ENCODE assay signal across 18 cellular contexts in the genomic region with DNA sequence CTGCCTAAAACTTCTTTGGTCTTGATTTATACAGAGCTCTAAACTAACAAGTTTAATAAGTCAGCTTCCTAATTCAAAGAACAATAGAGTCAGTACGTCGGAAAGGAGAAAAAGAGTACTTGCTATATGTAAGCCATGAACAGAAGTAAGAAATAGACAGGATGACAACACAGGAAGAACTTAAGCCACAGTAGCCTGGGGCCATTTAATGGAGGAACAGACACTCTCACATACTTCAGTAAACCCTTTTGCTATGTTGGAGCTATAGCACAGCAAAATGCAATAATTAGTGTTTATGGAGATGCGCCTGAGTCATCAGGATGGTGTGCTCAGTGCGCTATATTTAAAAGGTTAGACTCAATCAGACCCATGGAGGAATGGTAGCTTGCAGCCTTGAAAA.
A peak's percentile ranks its signal among the peaks of the same experiment; 100 is the strongest.
DNase-seq lines count a peak whose midpoint lies in the region; ATAC-seq and TF ChIP-seq lines count a peak whose summit lies in the region.
"Had no signal": no experiment of that assay in that cellular context is flagged by ENCODE, and none has a peak within 500 bp of the region (broad histone marks: within the 10 kb centered on the region; RNA-seq: fewer than 3 reads in every experiment).

No MANE protein-coding gene starts in this region.

- TF ChIP-seq RAD21 in HCT116 (IDR thresholded peaks at IDR 0.05; ENCODE audit: low read depth): no peak

- no peaks in the 10 kb centered on the region for H3K27me3 ChIP-seq in A673 (replicated peaks; ENCODE audit: insufficient read depth, low read depth, low read length, poor library complexity)
- H3K27me3 ChIP-seq in HCT116 (ENCODE audit: insufficient read depth, low read length): no peaks in the 10 kb centered on the region
- no peaks in the 10 kb centered on the region for H3K27me3 ChIP-seq in RWPE2 (ENCODE audit: insufficient read depth, poor library complexity, severe bottlenecking)
- H3K27me3 ChIP-seq: brain microvascular endothelial cell, left lung had no signal

- RAD21 ChIA-PET in HCT116 (lab: Charles Lee; ENCODE audit: low non-redundant PET in 1 of 2, low total read pairs in 2 of 2, uncharacterized antibody in 2 of 2, unreplicated experiment in 2 of 2): no interaction called here

- no TSS peak for BruUV-seq in A673 (replicated peaks; lab: Mats Ljungman, UMichigan)
- no TSS peak for BruUV-seq in HCT116 (replicated peaks; lab: Mats Ljungman, UMichigan)

- DNase-seq in A673 (ENCODE audit: low spot score): peak; percentile 58
- no peak for DNase-seq in HCT116 (ENCODE audit: low read depth, low spot score)
- no peak for DNase-seq in RWPE2 (ENCODE audit: low spot score)
- DNase-seq in foreskin melanocyte: peak; percentile 97
- DNase-seq in stimulated activated CD4-positive, alpha-beta T cell treated with anti-CD3 and anti-CD28 coated beads, Interleukin-15, amount 100 ng/mL, for 24 hours: no peak
- no peak for DNase-seq in NCI-H1092 (lab: John Stamatoyannopoulos, UW)
- DNase-seq in GM20000 (ENCODE audit: low spot score): no peak
- DNase-seq: activated CD4-positive, alpha-beta T cell treated with anti-CD3 and anti-CD28 coated beads for 48 hours; brain microvascular endothelial cell; CD8-positive, alpha-beta T cell; DMS79 treated with DMSO at 0.1 percent for 48 hours; left lung; NCI-H82; occipital lobe; right cardiac atrium had no signal

- no peak for TF ChIP-seq POLR2A in HCT116 (IDR thresholded peaks at IDR 0.05; ENCODE audit: borderline replicate concordance, extremely low read depth, insufficient read depth, insufficient read length)

- POLR2A ChIA-PET in A673 (lab: Charles Lee; ENCODE audit: low non-redundant PET): interaction anchor here (0.6 kb wide), 1 partner anchor 12 kb away, joined by 3 read pairs; no protein-coding TSS in a partner anchor
- POLR2A ChIA-PET in HCT116 (lab: Charles Lee): interaction anchor here (0.6 kb wide), 1 partner anchor 10 kb away, joined by 3 read pairs; no protein-coding TSS in a partner anchor

- intact Hi-C loops in A673 (cut with micrococcal nuclease; ENCODE audit: unreplicated experiment) (no loop called here), HCT116 (cut with micrococcal nuclease) (no loop called here)

- no peak overlapping the region for H2AFZ ChIP-seq in HCT116 (ENCODE audit: low read depth, low read length, poor library complexity, severe bottlenecking)

- peaks cover 5% of the 10 kb centered on the region; the same call in 1 of the 2 replicates for H4K20me1 ChIP-seq in HCT116 (ENCODE audit: insufficient read depth)

- peaks cover 76% of the 10 kb centered on the region for H3K79me2 ChIP-seq in HCT116 (ENCODE audit: insufficient read depth, low read length)

- H3K36me3 ChIP-seq in A673 (ENCODE audit: insufficient read depth, low read length, poor library complexity, severe bottlenecking): no peaks in the 10 kb centered on the region
- no peaks in the 10 kb centered on the region for H3K36me3 ChIP-seq in HCT116 (ENCODE audit: control insufficient read depth in 1 of 2, insufficient read depth in 2 of 2, low read length in 2 of 2)
- H3K36me3 ChIP-seq in RWPE2 (ENCODE audit: low read depth): no peaks in the 10 kb centered on the region
- H3K36me3 ChIP-seq: brain microvascular endothelial cell, left lung had no signal

- CTCF ChIA-PET in A673 (lab: Charles Lee) (no interaction called here), HCT116 (lab: Charles Lee) (no interaction called here)

- no peaks in the 10 kb centered on the region for H3K9me2 ChIP-seq in HCT116 (ENCODE audit: insufficient read depth)

- no peak overlapping the region for H3K4me3 ChIP-seq in A673 (ENCODE audit: low read depth, low read length, poor library complexity, severe bottlenecking)
- H3K4me3 ChIP-seq in HCT116 (replicated peaks in 1 of 2; ENCODE audit: low read depth in 1 of 2, low read length in 2 of 2): no peak overlapping the region
- no peak overlapping the region for H3K4me3 ChIP-seq in RWPE2 (ENCODE audit: severe bottlenecking)
- H3K4me3 ChIP-seq: coronary artery, left lung had no signal

- peak overlapping the region; percentile 26; the same call in 1 of the 2 replicates for H3K4me2 ChIP-seq in HCT116 (ENCODE audit: low read length)

- H3K4me1 ChIP-seq in A673 (ENCODE audit: insufficient read depth, low read length, poor library complexity, severe bottlenecking) (peaks cover 27% of the 10 kb centered on the region), HCT116 (ENCODE audit: control insufficient read depth in 1 of 2, insufficient read depth in 2 of 2, low read length in 2 of 2) (peaks cover 13 to 24% of the 10 kb centered on the region in 2 experiments; a peak in 3 of 4 replicates), RWPE2 (ENCODE audit: insufficient read depth, poor library complexity, severe bottlenecking) (peaks cover 34% of the 10 kb centered on the region)
- H3K4me1 ChIP-seq: left lung had no signal

- ATAC-seq in HCT116: peak; percentile 22; the same call in 1 of the 2 replicates
- peak; percentile 47; the same call in 2 of the 3 replicates for ATAC-seq in RWPE2 (ENCODE audit: low read depth)
- ATAC-seq in HG03378 (IDR thresholded peaks at IDR 0.05; ENCODE audit: unreplicated experiment): no peak
- ATAC-seq: CD8-positive, alpha-beta T cell; left lung; right cardiac atrium; stimulated activated effector memory CD8-positive, alpha-beta T cell treated with anti-CD3 and anti-CD28 coated beads, Interleukin-12 subunit alpha, Interleukin-12 subunit beta, amount 100 ng/mL, for 72 hours had no signal

- no peak overlapping the region for H3K27ac ChIP-seq in A673 (ENCODE audit: low read depth, low read length, poor library complexity, severe bottlenecking)
- no peak overlapping the region for H3K27ac ChIP-seq in HCT116 (ENCODE audit: low read depth, low read length)
- peak overlapping the region; percentile 52 for H3K27ac ChIP-seq in RWPE2 (ENCODE audit: poor library complexity, severe bottlenecking)
- H3K27ac ChIP-seq: brain microvascular endothelial cell, coronary artery, left lung had no signal

- H3K9ac ChIP-seq in HCT116 (ENCODE audit: low read length): no peak overlapping the region

- TF ChIP-seq CTCF in A673 (conservative IDR thresholded peaks at IDR 0.05; ENCODE audit: low read depth, low read length) (no peak), HCT116 (IDR thresholded peaks at IDR 0.05 in 2 of 3, conservative IDR thresholded peaks at IDR 0.05 in 1 of 3; ENCODE audit: borderline replicate concordance in 1 of 3, insufficient read depth in 1 of 3, low read depth in 2 of 3, low read length in 2 of 3) (no peak), RWPE2 (IDR thresholded peaks at IDR 0.05; ENCODE audit: poor library complexity, severe bottlenecking) (no peak), GM20000 (IDR thresholded peaks at IDR 0.05; ENCODE audit: extremely low read depth, missing control alignments) (no peak)

- H3K9me3 ChIP-seq in A673 (ENCODE audit: low read depth, low read length, poor library complexity, severe bottlenecking): no peaks in the 10 kb centered on the region
- no peaks in the 10 kb centered on the region for H3K9me3 ChIP-seq in HCT116 (ENCODE audit: control insufficient read depth in 1 of 2, insufficient read depth in 1 of 2, low read depth in 1 of 2, low read length in 2 of 2)
- H3K9me3 ChIP-seq in RWPE2 (ENCODE audit: severe bottlenecking): no peaks in the 10 kb centered on the region

TF ChIP-seq in HCT116, 20 proteins besides CTCF, POLR2A, EP300 and RAD21 (continues in another document):
- TF ChIP-seq ZNF274 (IDR thresholded peaks at IDR 0.05; ENCODE audit: low read depth, low read length) (no peak), CEBPB (IDR thresholded peaks at IDR 0.05; ENCODE audit: low read depth) (no peak), CBX3 (IDR thresholded peaks at IDR 0.05; ENCODE audit: low read depth) (no peak), ZFX (IDR thresholded peaks at IDR 0.05) (no peak), POLR2AphosphoS5 (IDR thresholded peaks at IDR 0.05; ENCODE audit: low read depth, low read length) (no peak), SRF (IDR thresholded peaks at IDR 0.05; ENCODE audit: low read depth) (no peak), FOSL1 (IDR thresholded peaks at IDR 0.05; ENCODE audit: low read depth) (no peak), JUND (IDR thresholded peaks at IDR 0.05) (no peak), SIN3A (IDR thresholded peaks at IDR 0.05; ENCODE audit: low read depth) (no peak), EZH2 (IDR thresholded peaks at IDR 0.05) (no peak), EGR1 (IDR thresholded peaks at IDR 0.05; ENCODE audit: low read depth) (no peak), EZH2phosphoT487 (IDR thresholded peaks at IDR 0.05; ENCODE audit: borderline replicate concordance) (no peak)
- TF ChIP-seq, protein P1, sequence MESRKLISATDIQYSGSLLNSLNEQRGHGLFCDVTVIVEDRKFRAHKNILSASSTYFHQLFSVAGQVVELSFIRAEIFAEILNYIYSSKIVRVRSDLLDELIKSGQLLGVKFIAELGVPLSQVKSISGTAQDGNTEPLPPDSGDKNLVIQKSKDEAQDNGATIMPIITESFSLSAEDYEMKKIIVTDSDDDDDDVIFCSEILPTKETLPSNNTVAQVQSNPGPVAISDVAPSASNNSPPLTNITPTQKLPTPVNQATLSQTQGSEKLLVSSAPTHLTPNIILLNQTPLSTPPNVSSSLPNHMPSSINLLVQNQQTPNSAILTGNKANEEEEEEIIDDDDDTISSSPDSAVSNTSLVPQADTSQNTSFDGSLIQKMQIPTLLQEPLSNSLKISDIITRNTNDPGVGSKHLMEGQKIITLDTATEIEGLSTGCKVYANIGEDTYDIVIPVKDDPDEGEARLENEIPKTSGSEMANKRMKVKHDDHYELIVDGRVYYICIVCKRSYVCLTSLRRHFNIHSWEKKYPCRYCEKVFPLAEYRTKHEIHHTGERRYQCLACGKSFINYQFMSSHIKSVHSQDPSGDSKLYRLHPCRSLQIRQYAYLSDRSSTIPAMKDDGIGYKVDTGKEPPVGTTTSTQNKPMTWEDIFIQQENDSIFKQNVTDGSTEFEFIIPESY (IDR thresholded peaks at IDR 0.05; ENCODE audit: extremely low read depth, insufficient replicate concordance, low read length): no peak
- TF ChIP-seq, protein P2, sequence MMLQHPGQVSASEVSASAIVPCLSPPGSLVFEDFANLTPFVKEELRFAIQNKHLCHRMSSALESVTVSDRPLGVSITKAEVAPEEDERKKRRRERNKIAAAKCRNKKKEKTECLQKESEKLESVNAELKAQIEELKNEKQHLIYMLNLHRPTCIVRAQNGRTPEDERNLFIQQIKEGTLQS (IDR thresholded peaks at IDR 0.05): no peak
- TF ChIP-seq, protein P3, sequence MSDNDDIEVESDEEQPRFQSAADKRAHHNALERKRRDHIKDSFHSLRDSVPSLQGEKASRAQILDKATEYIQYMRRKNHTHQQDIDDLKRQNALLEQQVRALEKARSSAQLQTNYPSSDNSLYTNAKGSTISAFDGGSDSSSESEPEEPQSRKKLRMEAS (IDR thresholded peaks at IDR 0.05): no peak

Comparison
In these comparisons a context has a peak if more than half of its experiments do, and no peak if none do; other contexts are left out.
1. DNase-seq: peak in A673 (single experiment) and foreskin melanocyte (single experiment); none in HCT116 (single experiment), RWPE2 (single experiment), stimulated activated CD4-positive, alpha-beta T cell treated with anti-CD3 and anti-CD28 coated beads, Interleukin-15, amount 100 ng/mL, for 24 hours (single experiment), NCI-H1092 (single experiment) and GM20000 (single experiment).